12 cellular contexts compared by ENCODE assay signal in genomic region chr11:66315498-66315885, GRCh38. TPM values are rescaled to one million over a fixed set of nuclear protein-coding genes. Genes with fewer than 3 reads are reported as not detected.
DNase-seq lines count a peak whose midpoint lies in the region; ATAC-seq and TF ChIP-seq lines count a peak whose summit lies in the region.
"Had no signal": no experiment of that assay in that cellular context is flagged by ENCODE, and none has a peak within 500 bp of the region (broad histone marks: within the 10 kb centered on the region; RNA-seq: fewer than 3 reads in every experiment).

No MANE protein-coding gene starts in this region.

- H3K4me2 ChIP-seq in mesenchymal stem cell (ENCODE audit: low read length, poor library complexity, severe bottlenecking), result no peak overlapping the region

- H3K14ac ChIP-seq in mesenchymal stem cell (ENCODE audit: low read length in 2 of 2), result peak overlapping the region in 1 of 2 experiments; percentile 81

- H3K9me3 ChIP-seq in mesenchymal stem cell (ENCODE audit: control insufficient read depth, low read length), result no peaks in the 10 kb centered on the region
- H3K9me3 ChIP-seq in suprapubic skin, result no peaks in the 10 kb centered on the region

- TF ChIP-seq CTCF in astrocyte of the cerebellum (IDR thresholded peaks at IDR 0.05; ENCODE audit: low read depth, low read length, missing control alignments) (no peak), suprapubic skin (IDR thresholded peaks at IDR 0.05) (no peak), foreskin keratinocyte (conservative IDR thresholded peaks at IDR 0.05) (no peak)

- peaks cover 5% of the 10 kb centered on the region for H3K79me1 ChIP-seq in mesenchymal stem cell (replicated peaks; ENCODE audit: low read length, poor library complexity, severe bottlenecking)

- H3K27ac ChIP-seq in mesenchymal stem cell (ENCODE audit: low read length, poor library complexity, severe bottlenecking) (no peak overlapping the region), suprapubic skin (peak overlapping the region; percentile 78), foreskin keratinocyte (no peak overlapping the region)

- H2BK120ac ChIP-seq in mesenchymal stem cell (ENCODE audit: low read depth, low read length), result no peak overlapping the region

- H2BK12ac ChIP-seq in mesenchymal stem cell (ENCODE audit: low read length in 2 of 2), result peak overlapping the region; percentile 28 to 91

- H2BK15ac ChIP-seq in mesenchymal stem cell (ENCODE audit: low read depth, poor library complexity, severe bottlenecking), result peak overlapping the region; percentile 71

- peak overlapping the region in 1 of 2 experiments; percentile 55 for H3K18ac ChIP-seq in mesenchymal stem cell (ENCODE audit: low read depth in 1 of 2, low read length in 2 of 2)

- H3K4me3 ChIP-seq in astrocyte of the cerebellum (ENCODE audit: low read depth, low read length) (peak overlapping the region; percentile 24), mesenchymal stem cell (ENCODE audit: insufficient read depth in 1 of 2, low read depth in 1 of 2, low read length in 2 of 2) (peak overlapping the region in 1 of 2 experiments; percentile 99), suprapubic skin (peak overlapping the region; percentile 53)

- no peak overlapping the region for H2AFZ ChIP-seq in mesenchymal stem cell (ENCODE audit: low read depth, low read length)

- H3K36me3 Mint-ChIP-seq in T-helper 2 cell treated with Interferon-gamma antibody and Interleukin-4, amounts not matched to agents 5 μg/mL and 100 μg/mL, for 36 hours (ENCODE audit: low read depth), result no peaks in the 10 kb centered on the region

- H3K9ac ChIP-seq in mesenchymal stem cell (ENCODE audit: low read length), result peak overlapping the region; percentile 94

- no peak overlapping the region for H3K27ac Mint-ChIP-seq in T-helper 2 cell treated with Interferon-gamma antibody and Interleukin-4, amounts not matched to agents 5 μg/mL and 100 μg/mL, for 36 hours

- H3K36me3 ChIP-seq in mesenchymal stem cell (ENCODE audit: control insufficient read depth in 1 of 2, insufficient read depth in 2 of 2, low read depth in 1 of 2, low read length in 2 of 2), result peaks cover 8 to 17% of the 10 kb centered on the region in 2 experiments
- H3K36me3 ChIP-seq in suprapubic skin, result no peaks in the 10 kb centered on the region

- H3K4me3 Mint-ChIP-seq in T-helper 2 cell treated with Interferon-gamma antibody and Interleukin-4, amounts not matched to agents 5 μg/mL and 100 μg/mL, for 36 hours, result peak overlapping the region; percentile 15

- H3K9me3 Mint-ChIP-seq in T-helper 2 cell treated with Interferon-gamma antibody and Interleukin-4, amounts not matched to agents 5 μg/mL and 100 μg/mL, for 36 hours, result peaks cover 8% of the 10 kb centered on the region

- H3K4me1 ChIP-seq in mesenchymal stem cell (ENCODE audit: control insufficient read depth, insufficient read depth, low read depth, low read length) (peaks cover 51% of the 10 kb centered on the region), suprapubic skin (peaks cover 58% of the 10 kb centered on the region), foreskin keratinocyte (no peaks in the 10 kb centered on the region)

- H4K8ac ChIP-seq in mesenchymal stem cell (ENCODE audit: low read length), result no peak overlapping the region

- no peak overlapping the region for H2BK5ac ChIP-seq in mesenchymal stem cell (ENCODE audit: low read depth, low read length, poor library complexity, severe bottlenecking)

- peak overlapping the region; percentile 67 for H4K91ac ChIP-seq in mesenchymal stem cell (ENCODE audit: low read length)

- ATAC-seq in foreskin keratinocyte, result no peak
- ATAC-seq: PC-3 had no signal

- no peaks in the 10 kb centered on the region for H3K27me3 ChIP-seq in mesenchymal stem cell (ENCODE audit: control insufficient read depth in 1 of 2, insufficient read depth in 1 of 2, low read length in 2 of 2)
- H3K27me3 ChIP-seq in suprapubic skin, result no peaks in the 10 kb centered on the region
- H3K27me3 ChIP-seq in foreskin keratinocyte, result peaks cover 20% of the 10 kb centered on the region

- no peak for TF ChIP-seq POLR2A in suprapubic skin (IDR thresholded peaks at IDR 0.05)

- peaks cover 25% of the 10 kb centered on the region for H3K4me1 Mint-ChIP-seq in T-helper 2 cell treated with Interferon-gamma antibody and Interleukin-4, amounts not matched to agents 5 μg/mL and 100 μg/mL, for 36 hours (ENCODE audit: low read depth)

- no peak for DNase-seq in T-helper 2 cell treated with Interferon-gamma antibody and Interleukin-4, amounts not matched to agents 5 μg/mL and 100 μg/mL, for 36 hours (ENCODE audit: low spot score)
- DNase-seq in T-helper 2 cell (no peak), astrocyte of the cerebellum (ENCODE audit: low read depth) (no peak), mesenchymal stem cell (no peak), suprapubic skin (ENCODE audit: low spot score in 2 of 2) (no peak), SW 1271 (lab: John Stamatoyannopoulos, UW) (no peak), foreskin keratinocyte (no peak), NCI-H2171 (lab: John Stamatoyannopoulos, UW) (no peak)
- DNase-seq: activated CD4-positive, CD25-positive, alpha-beta regulatory T cell treated with anti-CD3 and anti-CD28 coated beads, Interleukin-2, amount 50 U/mL, for 72 hours; hippocampal formation; NCI-H187 treated with DMSO at 0.1 percent for 48 hours; PC-3 had no signal

- no peak for TF ChIP-seq EP300 in suprapubic skin (IDR thresholded peaks at IDR 0.05)

- H2AK5ac ChIP-seq in mesenchymal stem cell (ENCODE audit: low read length, severe bottlenecking), result no peak overlapping the region

- peaks cover 7% of the 10 kb centered on the region for H3K27me3 Mint-ChIP-seq in T-helper 2 cell treated with Interferon-gamma antibody and Interleukin-4, amounts not matched to agents 5 μg/mL and 100 μg/mL, for 36 hours (ENCODE audit: low read depth)

- WGBS in mesenchymal stem cell, result 97% methylated on average over 14 of the region's 14 CpGs
- 70% methylated on average over 14 of the region's 14 CpGs for WGBS in suprapubic skin

- H3K23ac ChIP-seq in mesenchymal stem cell (ENCODE audit: low read length in 2 of 2), result no peak overlapping the region

- H3K4ac ChIP-seq in mesenchymal stem cell (ENCODE audit: low read depth in 1 of 2, low read length in 2 of 2), result no peak overlapping the region

- in situ Hi-C loops in astrocyte of the cerebellum (cut with HindIII; ENCODE audit: low sequenced_read_pairs), result no loop called here

RNA-seq across cellular contexts. Expression of gene CD248, which starts 1.4 kb away (rescaled TPM):
- polyA plus RNA-seq in mesenchymal stem cell (2013, experiment 1 of 2), result 318 TPM
- 313 TPM for polyA plus RNA-seq in mesenchymal stem cell (2013, experiment 2 of 2)
- total RNA-seq in suprapubic skin (10 to 100 TPM in 2 of 4 donors, 1 to 10 TPM in 2; 5.9 to 32.6 (median 19.2) TPM), foreskin keratinocyte (not detected in 2 replicates)
- polyA plus RNA-seq in foreskin keratinocyte, result 0.04 and 0.08 TPM in 2 replicates
- total RNA-seq: PC-3 had no signal

RNA-seq across cellular contexts. Expression of gene RIN1, which starts 20.7 kb away (rescaled TPM):
- polyA plus RNA-seq in mesenchymal stem cell (2013, experiment 1 of 2), result 29.1 TPM
- 26.9 TPM for polyA plus RNA-seq in mesenchymal stem cell (2013, experiment 2 of 2)
- total RNA-seq in suprapubic skin (10 to 100 TPM; 40.3 to 73.6 (median 60.3) TPM), foreskin keratinocyte (35.5 and 40.6 TPM in 2 replicates)
- polyA plus RNA-seq in foreskin keratinocyte, result 42.0 and 43.8 TPM in 2 replicates

RNA-seq across cellular contexts. Expression of gene TMEM151A, which starts 23.8 kb away (rescaled TPM):
- 0.44 TPM for polyA plus RNA-seq in mesenchymal stem cell (2013, experiment 1 of 2)
- polyA plus RNA-seq in mesenchymal stem cell (2013, experiment 2 of 2), result 0.38 TPM
- total RNA-seq in suprapubic skin (not detected), foreskin keratinocyte (0.04 TPM in 1 of 2 replicates, not detected in the other)
- polyA plus RNA-seq in foreskin keratinocyte, result 0.02 and 0.04 TPM in 2 replicates
- total RNA-seq: PC-3 had no signal

RNA-seq across cellular contexts. Expression of gene YIF1A, which starts 26.5 kb away (rescaled TPM):
- polyA plus RNA-seq in mesenchymal stem cell (2013, experiment 1 of 2), result 314 TPM
- polyA plus RNA-seq in mesenchymal stem cell (2013, experiment 2 of 2), result 328 TPM
- total RNA-seq in suprapubic skin (10 to 100 TPM; 21.6 to 61.3 (median 56.1) TPM), foreskin keratinocyte (132 and 155 TPM in 2 replicates)
- 142 and 172 TPM in 2 replicates for polyA plus RNA-seq in foreskin keratinocyte

RNA-seq across cellular contexts. Expression of gene BRMS1, which starts 29.4 kb away (rescaled TPM):
- polyA plus RNA-seq in mesenchymal stem cell (2013, experiment 1 of 2), result 37.1 TPM
- polyA plus RNA-seq in mesenchymal stem cell (2013, experiment 2 of 2), result 35.4 TPM
- total RNA-seq in suprapubic skin (10 to 100 TPM; 45.7 to 60.3 (median 57.3) TPM), foreskin keratinocyte (87.8 and 99.8 TPM in 2 replicates)
- 110 and 119 TPM in 2 replicates for polyA plus RNA-seq in foreskin keratinocyte
